ENCODE assay signal across 8 cellular contexts in the genomic region with DNA sequence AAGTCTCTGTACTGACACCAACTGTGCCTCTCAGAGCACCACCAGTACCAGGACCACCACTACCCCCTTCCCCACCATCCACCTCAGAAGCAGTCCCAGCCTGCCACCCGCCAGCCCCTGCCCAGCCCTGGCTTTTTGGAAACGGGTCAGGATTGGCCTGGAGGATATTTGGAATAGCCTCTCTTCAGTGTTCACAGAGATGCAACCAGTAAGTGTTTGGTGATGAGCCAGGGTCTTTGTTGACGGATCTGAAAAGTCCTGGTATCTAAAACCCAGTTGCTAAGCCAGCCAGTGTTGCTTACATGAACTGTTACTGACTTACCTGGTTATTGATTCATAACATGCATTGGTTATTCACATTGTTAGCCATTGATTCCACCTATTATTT. TPM values are rescaled to one million over a fixed set of nuclear protein-coding genes. Genes with fewer than 3 reads are reported as not detected.
DNase-seq lines count a peak whose midpoint lies in the region; ATAC-seq and TF ChIP-seq lines count a peak whose summit lies in the region.

No MANE protein-coding gene starts in this region.

- peak; percentile 70 for TF ChIP-seq CTCF in GM12873 (IDR thresholded peaks at IDR 0.05; ENCODE audit: insufficient read depth, low read depth, low read length, missing control alignments)
- peak; percentile 38 for TF ChIP-seq CTCF in RWPE2 (IDR thresholded peaks at IDR 0.05; ENCODE audit: poor library complexity, severe bottlenecking)
- TF ChIP-seq CTCF in esophagus squamous epithelium (IDR thresholded peaks at IDR 0.05), result peak in 3 of 6 experiments; percentile 25 to 65 (median 39)
- TF ChIP-seq CTCF in prostate gland (IDR thresholded peaks at IDR 0.05), result peak in 1 of 4 experiments; percentile 43

- 12 to 29% methylated on average over 1 to 3 of the region's 3 CpGs for WGBS in esophagus squamous epithelium, 2 donors
- WGBS in prostate gland, result 2% methylated on average over 3 of the region's 3 CpGs

- TF ChIP-seq POLR2A in esophagus squamous epithelium (IDR thresholded peaks at IDR 0.05), result peak in 1 of 4 donors; percentile 4
- no peak for TF ChIP-seq POLR2A in prostate gland (IDR thresholded peaks at IDR 0.05)

- H3K36me3 ChIP-seq in RWPE2 (ENCODE audit: low read depth) (peaks cover 23% of the 10 kb centered on the region), esophagus squamous epithelium (peaks cover 11 to 57% (median 21%) of the 10 kb centered on the region in 3 donors), prostate gland (peaks cover 0 to 8% of the 10 kb centered on the region in 2 donors)

- H3K4me1 ChIP-seq in RWPE2 (ENCODE audit: insufficient read depth, poor library complexity, severe bottlenecking) (peaks cover 4% of the 10 kb centered on the region), esophagus squamous epithelium (peaks cover 13 to 56% (median 14%) of the 10 kb centered on the region in 3 donors), prostate gland (replicated peaks) (no peaks in the 10 kb centered on the region)

- H3K27ac ChIP-seq in RWPE2 (ENCODE audit: poor library complexity, severe bottlenecking) (peak overlapping the region; percentile 59), esophagus squamous epithelium (peak overlapping the region; percentile 79 to 94 (median 88)), prostate gland (peak overlapping the region; percentile 94 to 97)

- intact Hi-C loops in esophagus squamous epithelium (cut with DNase I), result no loop called here
- intact Hi-C loops in prostate gland (cut with DNase I), result no loop called here

- H3K9me3 ChIP-seq in RWPE2 (ENCODE audit: severe bottlenecking), result no peaks in the 10 kb centered on the region
- no peaks in the 10 kb centered on the region for H3K9me3 ChIP-seq in esophagus squamous epithelium
- no peaks in the 10 kb centered on the region for H3K9me3 ChIP-seq in prostate gland

- peak overlapping the region; percentile 51 for H3K4me3 ChIP-seq in RWPE2 (ENCODE audit: severe bottlenecking)
- H3K4me3 ChIP-seq in esophagus squamous epithelium, result peak overlapping the region; percentile 45 to 74 (median 72)
- H3K4me3 ChIP-seq in prostate gland, result peak overlapping the region; percentile 66 to 72

- no peaks in the 10 kb centered on the region for H3K27me3 ChIP-seq in RWPE2 (ENCODE audit: insufficient read depth, poor library complexity, severe bottlenecking)
- no peaks in the 10 kb centered on the region for H3K27me3 ChIP-seq in esophagus squamous epithelium
- no peaks in the 10 kb centered on the region for H3K27me3 ChIP-seq in prostate gland (replicated peaks; ENCODE audit: insufficient read depth)

- DNase-seq in RWPE2 (ENCODE audit: low spot score) (no peak), esophagus squamous epithelium (lab: John Stamatoyannopoulos, UW) (no peak), prostate gland (ENCODE audit: low spot score) (no peak), NCI-H2107 (lab: John Stamatoyannopoulos, UW) (no peak)
- DNase-seq in activated CD4-positive, alpha-beta T cell treated with anti-CD3 and anti-CD28 coated beads, Interleukin-2, amount 50 U/mL, for 4 hours, result no peak

- ATAC-seq in RWPE2 (ENCODE audit: low read depth) (no peak), HG03175 (IDR thresholded peaks at IDR 0.05; ENCODE audit: unreplicated experiment) (no peak), HG03460 (IDR thresholded peaks at IDR 0.05; ENCODE audit: unreplicated experiment) (no peak)

RNA-seq across cellular contexts. Expression of gene C1orf56, which starts 1.1 kb away (rescaled TPM):
- total RNA-seq in esophagus squamous epithelium, result 1 to 10 TPM in 3 of 4 donors, under 1 TPM in 1; 0.23 to 3.2 (median 2.3) TPM
- total RNA-seq in prostate gland, result 10 to 100 TPM; 17.3 to 17.7 TPM

RNA-seq across cellular contexts. Expression of gene CDC42SE1, which starts 10.8 kb away (rescaled TPM):
- total RNA-seq in esophagus squamous epithelium (100 to 1,000 TPM in 3 of 4 donors, 10 to 100 TPM in 1; 86.7 to 128 (median 115) TPM), prostate gland (10 to 100 TPM; 66.6 to 67.4 TPM)

RNA-seq across cellular contexts. Expression of gene MLLT11, which starts 11.6 kb away (rescaled TPM):
- total RNA-seq in esophagus squamous epithelium, result 1 to 10 TPM in 2 of 4 donors, under 1 TPM in 2; 0.38 to 1.6 (median 0.92) TPM
- total RNA-seq in prostate gland, result 1 to 10 TPM in 1 of 2 donors, under 1 TPM in 1; 0.64 to 1.9 TPM

RNA-seq across cellular contexts. Expression of gene BNIPL, which starts 12.3 kb away (rescaled TPM):
- total RNA-seq in esophagus squamous epithelium, result 100 to 1,000 TPM in 1 of 4 donors, 10 to 100 TPM in 3; 52.7 to 168 (median 96.1) TPM
- 10 to 100 TPM; 13.2 to 14.8 TPM for total RNA-seq in prostate gland

RNA-seq across cellular contexts. Expression of gene GABPB2, which starts 21.9 kb away (rescaled TPM):
- 10 to 100 TPM in 3 of 4 donors, 1 to 10 TPM in 1; 7.1 to 15.8 (median 11.0) TPM for total RNA-seq in esophagus squamous epithelium
- 10 to 100 TPM; 14.7 to 23.5 TPM for total RNA-seq in prostate gland

Comparison
In these comparisons a context has a peak if more than half of its experiments do, and no peak if none do; other contexts are left out.
1. RNA of gene C1orf56, which starts 1.1 kb away (total RNA-seq): 17.3 to 17.7 TPM in prostate gland; 0.23 to 3.2 TPM in esophagus squamous epithelium; every median in the first group is over 4 times any median in the second.
2. Peak in every context shown above with its lines, with median percentiles within 50 percentile points of each other: H3K27ac ChIP-seq and H3K4me3 ChIP-seq.